Comparison of ENCODE assay signal across 8 cellular contexts in genomic region chr7:23373151-23374004, GRCh38.
DNase-seq lines count a peak whose midpoint lies in the region; ATAC-seq and TF ChIP-seq lines count a peak whose summit lies in the region.

No MANE protein-coding gene starts in this region.

- CTCF ChIA-PET in HCT116 (lab: Charles Lee): no interaction called here

- no peak overlapping the region for H3K9ac ChIP-seq in HCT116 (ENCODE audit: low read length)

- no peak overlapping the region for H2AFZ ChIP-seq in HCT116 (ENCODE audit: low read depth, low read length, poor library complexity, severe bottlenecking)

- in situ Hi-C loops in GM13976 (cut with MboI; ENCODE audit: low sequenced_read_pairs, unreplicated experiment): no loop called here

- TF ChIP-seq CTCF in GM13976 (IDR thresholded peaks at IDR 0.05; ENCODE audit: borderline replicate concordance, control extremely low read depth, extremely low read depth, insufficient read depth, missing control alignments) (no peak), HCT116 (IDR thresholded peaks at IDR 0.05 in 2 of 3, conservative IDR thresholded peaks at IDR 0.05 in 1 of 3; ENCODE audit: borderline replicate concordance in 1 of 3, insufficient read depth in 1 of 3, low read depth in 2 of 3, low read length in 2 of 3) (no peak)

- no peaks in the 10 kb centered on the region for H3K9me2 ChIP-seq in HCT116 (ENCODE audit: insufficient read depth)

- peaks cover 4% of the 10 kb centered on the region; the same call in 1 of the 2 replicates for H4K20me1 ChIP-seq in HCT116 (ENCODE audit: insufficient read depth)

- peaks cover 14 to 36% of the 10 kb centered on the region in 2 experiments for H3K4me1 ChIP-seq in HCT116 (ENCODE audit: control insufficient read depth in 1 of 2, insufficient read depth in 2 of 2, low read length in 2 of 2)

- peaks cover 76% of the 10 kb centered on the region for H3K79me2 ChIP-seq in HCT116 (ENCODE audit: insufficient read depth, low read length)

- no peaks in the 10 kb centered on the region for H3K9me3 ChIP-seq in HCT116 (ENCODE audit: control insufficient read depth in 1 of 2, insufficient read depth in 1 of 2, low read depth in 1 of 2, low read length in 2 of 2)

- RAD21 ChIA-PET in HCT116 (lab: Charles Lee; ENCODE audit: low non-redundant PET in 1 of 2, low total read pairs in 2 of 2, uncharacterized antibody in 2 of 2, unreplicated experiment in 2 of 2): no interaction called here

- BruUV-seq in HCT116 (replicated peaks; lab: Mats Ljungman, UMichigan): no TSS peak

- H3K4me3 ChIP-seq in HCT116 (replicated peaks in 1 of 2; ENCODE audit: low read depth in 1 of 2, low read length in 2 of 2): no peak overlapping the region

- ATAC-seq in HCT116: no peak

- peaks cover 0 to 7% of the 10 kb centered on the region in 2 experiments; a peak in 1 of 4 replicates for H3K36me3 ChIP-seq in HCT116 (ENCODE audit: control insufficient read depth in 1 of 2, insufficient read depth in 2 of 2, low read length in 2 of 2)

- peak overlapping the region; percentile 1; the same call in 1 of the 2 replicates for H3K27ac ChIP-seq in HCT116 (ENCODE audit: low read depth, low read length)

- TF ChIP-seq POLR2A in HCT116 (IDR thresholded peaks at IDR 0.05; ENCODE audit: borderline replicate concordance, extremely low read depth, insufficient read depth, insufficient read length): no peak

- no peak for TF ChIP-seq RAD21 in HCT116 (IDR thresholded peaks at IDR 0.05; ENCODE audit: low read depth)

- POLR2A ChIA-PET in HCT116 (lab: Charles Lee): no interaction called here

- 0 out of 2 replicates have a peak overlapping the region, but pooled peaks have one; percentile 2 for H3K4me2 ChIP-seq in HCT116 (ENCODE audit: low read length)

- no peaks in the 10 kb centered on the region for H3K27me3 ChIP-seq in HCT116 (ENCODE audit: insufficient read depth, low read length)

- DNase-seq in GM13976 (ENCODE audit: low spot score) (peak; percentile 59), HCT116 (ENCODE audit: low read depth, low spot score) (no peak), NCI-H1092 treated with DMSO at 0.1 percent for 48 hours (lab: John Stamatoyannopoulos, UW) (peak; percentile 50), activated T-cell treated with anti-CD3 and anti-CD28 coated beads for 24 hours (ENCODE audit: low read depth) (peak; percentile 62), medulla oblongata (ENCODE audit: extremely low spot score) (no peak), CD1c-positive myeloid dendritic cell (ENCODE audit: extremely low spot score) (no peak), COLO668 (lab: John Stamatoyannopoulos, UW; ENCODE audit: unreplicated experiment) (no peak)
- peak; percentile 44 to 64 (median 56) for DNase-seq in stimulated activated CD4-positive, alpha-beta T cell treated with anti-CD3 and anti-CD28 coated beads, Interleukin-12 subunit alpha, Interleukin-12 subunit beta, amount 100 ng/mL, for 48 hours (ENCODE audit: low read depth in 2 of 3, low spot score in 1 of 3)

- intact Hi-C loops in HCT116 (cut with micrococcal nuclease): no loop called here

TF ChIP-seq in HCT116, 20 proteins besides CTCF, POLR2A, EP300 and RAD21:
- TF ChIP-seq CBX3 (IDR thresholded peaks at IDR 0.05; ENCODE audit: low read depth) (no peak), TCF7L2 (IDR thresholded peaks at IDR 0.05; ENCODE audit: borderline replicate concordance, extremely low read depth, insufficient read depth, insufficient read length) (no peak)
TF ChIP-seq in HCT116: peak in this region for 0.

Comparison
In these comparisons a context has a peak if more than half of its experiments do, and no peak if none do; other contexts are left out.
1. DNase-seq: peak in GM13976 (single experiment), NCI-H1092 treated with DMSO at 0.1 percent for 48 hours (single experiment), activated T-cell treated with anti-CD3 and anti-CD28 coated beads for 24 hours (single experiment) and stimulated activated CD4-positive, alpha-beta T cell treated with anti-CD3 and anti-CD28 coated beads, Interleukin-12 subunit alpha, Interleukin-12 subunit beta, amount 100 ng/mL, for 48 hours (3 of 3); none in HCT116 (single experiment), medulla oblongata (single experiment), CD1c-positive myeloid dendritic cell (single experiment) and COLO668 (single experiment).